ENCODE assay signal across 7 cellular contexts in genomic region chr3:76938962-76939361, GRCh38.
"Had no signal": no experiment of that assay in that cellular context is flagged by ENCODE, and none has a peak within 500 bp of the region (broad histone marks: within the 10 kb centered on the region; RNA-seq: fewer than 3 reads in every experiment).

No MANE protein-coding gene starts in this region.

- DNase-seq: GM23248, GOT3, H7, HFFc6, IMR-90 had no signal

- H3K27ac ChIP-seq: GM23248 had no signal

- H3K4me3 Mint-ChIP-seq: HFFc6 had no signal

- H3K27ac Mint-ChIP-seq: HFFc6 had no signal

- ATAC-seq: HCT116, K562 had no signal
